1 cellular context compared by ENCODE assay signal in genomic region chr9:95317119-95317892, GRCh38.
TF ChIP-seq lines count a peak whose summit lies in the region.

Gene FANCC (minus strand): TSS chr9:95317709. CDS start chr9:95249291, 68,418 bp downstream.

TF ChIP-seq in HepG2, 621 proteins besides CTCF, POLR2A, EP300 and RAD21 (continued from another document and continues in another):
- TF ChIP-seq ZFYVE20 (CRISPR knock-in tag; IDR thresholded peaks at IDR 0.05; ENCODE audit: borderline replicate concordance, low read depth) (no peak), ZNF335 (CRISPR knock-in tag; IDR thresholded peaks at IDR 0.05) (peak; percentile 68), ZNF713 (CRISPR knock-in tag; IDR thresholded peaks at IDR 0.05) (no peak), ARID3A (IDR thresholded peaks at IDR 0.05; ENCODE audit: low read depth, low read length) (peak; percentile 11; the same call in 1 of the 2 replicates), IKZF4 (CRISPR knock-in tag; IDR thresholded peaks at IDR 0.05; ENCODE audit: borderline replicate concordance, low read depth, not compliant biosample characterization) (peak; percentile 30), IRF9 (CRISPR knock-in tag; IDR thresholded peaks at IDR 0.05; ENCODE audit: borderline replicate concordance) (peak; percentile 85; the same call in 1 of the 2 replicates), ZBTB43 (CRISPR knock-in tag; conservative IDR thresholded peaks at IDR 0.05) (0 out of 2 replicates have a peak, but pooled peaks have one; percentile 56), TEAD3 (CRISPR knock-in tag; optimal IDR thresholded peaks at IDR 0.05; ENCODE audit: borderline replicate concordance) (peak; percentile 55), RNF219 (CRISPR knock-in tag; IDR thresholded peaks at IDR 0.05) (no peak), MYC (CRISPR knock-in tag; IDR thresholded peaks at IDR 0.05; ENCODE audit: borderline replicate concordance) (peak; percentile 79), ASH2L (IDR thresholded peaks at IDR 0.05; ENCODE audit: insufficient read length, low read depth, low read length) (peak; percentile 96), ZMAT3 (CRISPR knock-in tag; conservative IDR thresholded peaks at IDR 0.05) (0 out of 2 replicates have a peak, but pooled peaks have one; percentile 53), ZNF441 (CRISPR knock-in tag; IDR thresholded peaks at IDR 0.05; ENCODE audit: borderline replicate concordance) (peak; percentile 82; the same call in 1 of the 2 replicates), ZNF678 (CRISPR knock-in tag; IDR thresholded peaks at IDR 0.05) (no peak), PPARG (CRISPR knock-in tag; conservative IDR thresholded peaks at IDR 0.05) (no peak; the same call in 1 of the 2 replicates), XRCC5 (optimal IDR thresholded peaks at IDR 0.05; ENCODE audit: low read length) (peak; percentile 12), TEF (CRISPR knock-in tag; IDR thresholded peaks at IDR 0.05) (0 out of 2 replicates have a peak, but pooled peaks have one; percentile 20), FOSL2 (CRISPR knock-in tag; IDR thresholded peaks at IDR 0.05) (0 out of 2 replicates have a peak, but pooled peaks have one; percentile 22), FOXK2 (IDR thresholded peaks at IDR 0.05) (no peak), KLF9 (CRISPR knock-in tag; IDR thresholded peaks at IDR 0.05; ENCODE audit: low read depth) (peak; percentile 28; the same call in 1 of the 2 replicates), ZBTB7B (CRISPR knock-in tag; IDR thresholded peaks at IDR 0.05) (no peak; the same call in 1 of the 2 replicates), NFIB (CRISPR knock-in tag; IDR thresholded peaks at IDR 0.05; ENCODE audit: borderline replicate concordance) (no peak), ZNF33B (CRISPR knock-in tag; IDR thresholded peaks at IDR 0.05) (no peak), MXD4 (CRISPR knock-in tag; IDR thresholded peaks at IDR 0.05) (peak; percentile 70), GMEB2 (CRISPR knock-in tag; IDR thresholded peaks at IDR 0.05; ENCODE audit: low read depth) (0 out of 2 replicates have a peak, but pooled peaks have one; percentile 21), HMG20A (CRISPR knock-in tag; IDR thresholded peaks at IDR 0.05; ENCODE audit: borderline replicate concordance) (no peak; the same call in 1 of the 2 replicates), YEATS4 (CRISPR knock-in tag; IDR thresholded peaks at IDR 0.05; ENCODE audit: borderline replicate concordance) (peak; percentile 98), HMGA1 (CRISPR knock-in tag; conservative IDR thresholded peaks at IDR 0.05) (no peak), CCDC6 (CRISPR knock-in tag; IDR thresholded peaks at IDR 0.05) (no peak; the same call in 1 of the 2 replicates), MLLT10 (CRISPR knock-in tag; IDR thresholded peaks at IDR 0.05) (no peak), SKI (IDR thresholded peaks at IDR 0.05; ENCODE audit: partially characterized antibody) (peak; percentile 31), DNMT3B (CRISPR knock-in tag; conservative IDR thresholded peaks at IDR 0.05) (0 out of 2 replicates have a peak, but pooled peaks have one; percentile 60), ZFP1 (CRISPR knock-in tag; IDR thresholded peaks at IDR 0.05) (peak; percentile 17; the same call in 1 of the 2 replicates), SIN3B (IDR thresholded peaks at IDR 0.05; ENCODE audit: low read length) (peak; percentile 46; the same call in 1 of the 2 replicates), ZNF800 (CRISPR knock-in tag; IDR thresholded peaks at IDR 0.05) (no peak), LCORL (IDR thresholded peaks at IDR 0.05) (no peak), LCORL (CRISPR knock-in tag; IDR thresholded peaks at IDR 0.05) (peak; percentile 70), TFDP1 (CRISPR knock-in tag; IDR thresholded peaks at IDR 0.05; ENCODE audit: borderline replicate concordance) (peak; percentile 93), ATF7 (IDR thresholded peaks at IDR 0.05) (no peak), ATF7 (CRISPR knock-in tag; IDR thresholded peaks at IDR 0.05) (peak; percentile 48; the same call in 1 of the 2 replicates), PRPF4 (IDR thresholded peaks at IDR 0.05; ENCODE audit: low read depth, low read length, poor library complexity, severe bottlenecking) (no peak), ZNF768 (CRISPR knock-in tag; IDR thresholded peaks at IDR 0.05) (peak; percentile 58; the same call in 1 of the 2 replicates), ZZZ3 (CRISPR knock-in tag; IDR thresholded peaks at IDR 0.05; ENCODE audit: borderline replicate concordance) (no peak; the same call in 1 of the 2 replicates), ZFP36 (IDR thresholded peaks at IDR 0.05; ENCODE audit: borderline replicate concordance, low read depth, low read length, partially characterized antibody) (no peak), PHF20 (CRISPR knock-in tag; IDR thresholded peaks at IDR 0.05) (no peak; the same call in 1 of the 2 replicates), ZFY (CRISPR knock-in tag; IDR thresholded peaks at IDR 0.05) (peak; percentile 89), TBP (CRISPR knock-in tag; IDR thresholded peaks at IDR 0.05) (no peak), PLSCR1 (CRISPR knock-in tag; IDR thresholded peaks at IDR 0.05; ENCODE audit: borderline replicate concordance) (no peak), ZNF704 (CRISPR knock-in tag; IDR thresholded peaks at IDR 0.05; ENCODE audit: borderline replicate concordance) (peak; percentile 50; the same call in 1 of the 2 replicates), MXD1 (CRISPR knock-in tag; IDR thresholded peaks at IDR 0.05) (peak; percentile 79; the same call in 1 of the 2 replicates), HNRNPUL1 (IDR thresholded peaks at IDR 0.05; ENCODE audit: low read depth, low read length) (0 out of 2 replicates have a peak, but pooled peaks have one; percentile 9), ATF1 (CRISPR knock-in tag; IDR thresholded peaks at IDR 0.05) (no peak)
